24 cellular contexts compared by ENCODE assay signal in genomic region chrX:19616016-19616415, GRCh38.
"Had no signal": no experiment of that assay in that cellular context is flagged by ENCODE, and none has a peak within 500 bp of the region (broad histone marks: within the 10 kb centered on the region; RNA-seq: fewer than 3 reads in every experiment).

No MANE protein-coding gene starts in this region.

- H3K9me3 ChIP-seq: left ventricle myocardium inferior, ovary, right lobe of liver, suprapubic skin, thoracic aorta, tibial nerve, uterus had no signal

- H3K4me3 Mint-ChIP-seq: mesothelial cell of epicardium; naive B cell; natural killer cell; nephron progenitor cell; stimulated activated effector memory CD8-positive, alpha-beta T cell treated with anti-CD3 and anti-CD28 coated beads, Interleukin-12 subunit alpha, Interleukin-12 subunit beta, amount 100 ng/mL, for 72 hours; stimulated activated naive CD8-positive, alpha-beta T cell treated with anti-CD3 and anti-CD28 coated beads, Interleukin-15, Interleukin-2, amounts not matched to agents 100 ng/mL and 50 ng/mL, for 24 hours; type B pancreatic cell had no signal

- H3K27me3 Mint-ChIP-seq: naive B cell; progenitor cell of endocrine pancreas; stimulated activated naive CD8-positive, alpha-beta T cell treated with anti-CD3 and anti-CD28 coated beads, Interleukin-15, Interleukin-2, amounts not matched to agents 100 ng/mL and 50 ng/mL, for 24 hours; type B pancreatic cell had no signal

- ATAC-seq: natural killer cell; right lobe of liver; stimulated activated effector memory CD8-positive, alpha-beta T cell treated with anti-CD3 and anti-CD28 coated beads, Interleukin-12 subunit alpha, Interleukin-12 subunit beta, amount 100 ng/mL, for 72 hours had no signal

- H3K4me1 ChIP-seq: right atrium auricular region, right lobe of liver, uterus had no signal

- H3K27ac ChIP-seq: hepatocyte, left ventricle myocardium inferior, ovary, right atrium auricular region, right lobe of liver, suprapubic skin, thoracic aorta, tibial nerve, uterus had no signal

- H3K27ac Mint-ChIP-seq: nephron progenitor cell; progenitor cell of endocrine pancreas; stimulated activated naive CD8-positive, alpha-beta T cell treated with anti-CD3 and anti-CD28 coated beads, Interleukin-15, Interleukin-2, amounts not matched to agents 100 ng/mL and 50 ng/mL, for 24 hours; type B pancreatic cell had no signal

- H3K9me3 Mint-ChIP-seq: natural killer cell; stimulated activated effector memory CD8-positive, alpha-beta T cell treated with anti-CD3 and anti-CD28 coated beads, Interleukin-12 subunit alpha, Interleukin-12 subunit beta, amount 100 ng/mL, for 72 hours; stimulated activated naive CD8-positive, alpha-beta T cell treated with anti-CD3 and anti-CD28 coated beads, Interleukin-15, Interleukin-2, amounts not matched to agents 100 ng/mL and 50 ng/mL, for 24 hours had no signal

- H3K27me3 ChIP-seq: hepatocyte, ovary, right atrium auricular region, right lobe of liver, suprapubic skin, tibial nerve, uterus had no signal

- H3K4me3 ChIP-seq: hepatocyte, left ventricle myocardium inferior, lung, ovary, right atrium auricular region, right lobe of liver, suprapubic skin, thoracic aorta, tibial nerve, uterus had no signal

- DNase-seq: islet precursor cell; left ventricle myocardium inferior; mesendoderm; naive B cell; natural killer cell; nephron progenitor cell; ovary; right lobe of liver; stimulated activated CD4-positive, alpha-beta T cell treated with anti-CD3 and anti-CD28 coated beads, Interleukin-12 subunit alpha, Interleukin-12 subunit beta, amount 100 ng/mL, for 4 hours; stimulated activated CD4-positive, alpha-beta T cell treated with anti-CD3 and anti-CD28 coated beads, Interleukin-15, amount 100 ng/mL, for 24 hours; stimulated activated CD4-positive, alpha-beta T cell treated with anti-CD3 and anti-CD28 coated beads, Interleukin-4, amount 100 ng/mL, for 24 hours; stimulated activated naive CD4-positive, alpha-beta T cell; uterus had no signal

- H3K36me3 ChIP-seq: left ventricle myocardium inferior, ovary, right atrium auricular region, right lobe of liver, suprapubic skin, thoracic aorta, tibial nerve, uterus had no signal

- H3K4me1 Mint-ChIP-seq: nephron progenitor cell had no signal

- H3K36me3 Mint-ChIP-seq: natural killer cell, type B pancreatic cell had no signal
